ENCODE assay signal across 27 cellular contexts in the genomic region with DNA sequence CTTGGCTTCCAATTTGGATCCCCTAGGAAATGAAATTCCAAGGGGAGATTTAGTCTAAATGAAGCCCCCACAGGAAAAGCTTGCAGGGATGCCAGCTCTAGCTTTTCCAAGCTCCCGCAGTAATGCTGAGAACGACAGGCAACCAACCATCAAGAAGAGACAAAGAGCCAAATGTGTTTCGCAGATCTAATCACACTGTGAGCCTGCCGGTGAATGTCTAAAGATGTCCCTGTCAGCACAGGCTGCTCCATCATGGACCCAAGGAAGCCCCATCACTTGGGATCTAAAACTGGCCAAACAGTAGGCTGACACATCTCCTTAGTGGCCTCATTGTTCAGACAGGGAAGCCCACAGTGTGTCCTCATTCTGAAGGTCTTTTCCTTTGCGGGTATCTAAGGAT.
"Had no signal": no experiment of that assay in that cellular context is flagged by ENCODE, and none has a peak within 500 bp of the region (broad histone marks: within the 10 kb centered on the region; RNA-seq: fewer than 3 reads in every experiment).

No MANE protein-coding gene starts in this region.

- H3K27ac ChIP-seq: ascending aorta, Peyer's patch, RWPE1, SJCRH30 had no signal

- DNase-seq: activated B cell treated with CpG ODN at 0.5 μM for 24 hours; activated CD4-positive, alpha-beta memory T cell treated with anti-CD3 and anti-CD28 coated beads for 36 hours; activated CD4-positive, alpha-beta T cell treated with anti-CD3 and anti-CD28 coated beads for 1 hour; activated CD4-positive, alpha-beta T cell treated with anti-CD3 and anti-CD28 coated beads, Interleukin-2, amount 10 ng/mL, durations not matched to agents 24 days and 14 days; activated CD8-positive, alpha-beta memory T cell treated with anti-CD3 and anti-CD28 coated beads for 24 hours; activated effector memory CD4-positive, alpha-beta T cell treated with anti-CD3 and anti-CD28 coated beads, Interleukin-2, amount 50 U/mL, for 16 hours; activated naive CD4-positive, alpha-beta T cell treated with Interleukin-2 at 50 U/mL for 16 hours; activated naive CD8-positive, alpha-beta T cell treated with anti-CD3 and anti-CD28 coated beads, Interleukin-2, amount 50 U/mL, for 24 hours; activated T-cell treated with anti-CD3 and anti-CD28 coated beads, Interleukin-2, amount 50 U/mL, for 4 hours; amniotic stem cell; body of pancreas; MM.1S; NCI-H1105; NCI-H1436; NCI-H1694 treated with DMSO at 0.1 percent for 48 hours; NCI-H2029 treated with DMSO at 0.1 percent for 48 hours; NCI-H345; NCI-H510A; NCI-H69; Peyer's patch; Right ventricle myocardium superior; SJCRH30; T-helper 9 cell had no signal

- H3K4me3 Mint-ChIP-seq: activated B cell treated with CpG ODN at 0.5 μM for 24 hours; activated CD4-positive, alpha-beta memory T cell treated with anti-CD3 and anti-CD28 coated beads for 36 hours; activated CD4-positive, alpha-beta T cell treated with anti-CD3 and anti-CD28 coated beads, Interleukin-2, amount 10 ng/mL, durations not matched to agents 24 days and 14 days; activated naive CD8-positive, alpha-beta T cell treated with anti-CD3 and anti-CD28 coated beads, Interleukin-2, amount 50 U/mL, for 24 hours; activated T-cell treated with anti-CD3 and anti-CD28 coated beads, Interleukin-2, amount 50 U/mL, for 4 hours; T-helper 1 cell treated with Interleukin-12 subunit alpha and Interleukin-12 subunit beta and Interleukin-4 antibody, amounts not matched to agents 30 μg/mL and 1 μg/mL, for 36 hours had no signal

- H3K4me1 Mint-ChIP-seq: activated CD4-positive, alpha-beta T cell treated with anti-CD3 and anti-CD28 coated beads, Interleukin-2, amount 10 ng/mL, durations not matched to agents 24 days and 14 days had no signal

- H3K9me3 ChIP-seq: body of pancreas, SJCRH30 had no signal

- H3K4me1 ChIP-seq: ascending aorta, body of pancreas, Peyer's patch had no signal

- H3K27me3 ChIP-seq: ascending aorta, body of pancreas, Peyer's patch, SJCRH30 had no signal

- H3K27me3 Mint-ChIP-seq: activated B cell treated with CpG ODN at 0.5 μM for 24 hours; activated CD4-positive, alpha-beta T cell treated with anti-CD3 and anti-CD28 coated beads, Interleukin-2, amount 10 ng/mL, durations not matched to agents 24 days and 14 days; activated naive CD8-positive, alpha-beta T cell treated with anti-CD3 and anti-CD28 coated beads, Interleukin-2, amount 50 U/mL, for 24 hours had no signal

- H3K4me3 ChIP-seq: ascending aorta, body of pancreas, Peyer's patch, SJCRH30 had no signal

- H3K36me3 ChIP-seq: ascending aorta, Peyer's patch, SJCRH30 had no signal

- H3K27ac Mint-ChIP-seq: activated B cell treated with CpG ODN at 0.5 μM for 24 hours; activated CD4-positive, alpha-beta memory T cell treated with anti-CD3 and anti-CD28 coated beads for 36 hours; activated CD4-positive, alpha-beta T cell treated with anti-CD3 and anti-CD28 coated beads, Interleukin-2, amount 10 ng/mL, durations not matched to agents 24 days and 14 days; activated naive CD4-positive, alpha-beta T cell treated with anti-CD3 and anti-CD28 coated beads, Interleukin-2, amount 50 U/mL, for 72 hours; activated naive CD8-positive, alpha-beta T cell treated with anti-CD3 and anti-CD28 coated beads, Interleukin-2, amount 50 U/mL, for 24 hours; T-helper 1 cell treated with Interleukin-12 subunit alpha and Interleukin-12 subunit beta and Interleukin-4 antibody, amounts not matched to agents 30 μg/mL and 1 μg/mL, for 36 hours had no signal
